ENCODE assay signal across 14 cellular contexts in genomic region chr15:36468746-36469145, GRCh38.
A peak's percentile ranks its signal among the peaks of the same experiment; 100 is the strongest.
DNase-seq lines count a peak whose midpoint lies in the region; ATAC-seq, FAIRE-seq and TF ChIP-seq lines count a peak whose summit lies in the region.
"Had no signal": no experiment of that assay in that cellular context is flagged by ENCODE, and none has a peak within 500 bp of the region (broad histone marks: within the 10 kb centered on the region; RNA-seq: fewer than 3 reads in every experiment).

No MANE protein-coding gene starts in this region.

- POLR2A ChIA-PET in BJ (lab: Charles Lee): no interaction called here
- POLR2A ChIA-PET in A673 (lab: Charles Lee; ENCODE audit: low non-redundant PET): no interaction called here

- TF ChIP-seq CTCF in BJ (IDR thresholded peaks at IDR 0.05; ENCODE audit: insufficient read depth, low read depth, low read length): no peak
- TF ChIP-seq CTCF in bronchial epithelial cell (IDR thresholded peaks at IDR 0.05; ENCODE audit: insufficient read depth, low read length, severe bottlenecking): no peak
- no peak for TF ChIP-seq CTCF in lower lobe of right lung (IDR thresholded peaks at IDR 0.05)
- no peak for TF ChIP-seq CTCF in A673 (conservative IDR thresholded peaks at IDR 0.05; ENCODE audit: low read depth, low read length)
- TF ChIP-seq CTCF in psoas muscle (IDR thresholded peaks at IDR 0.05): no peak

- intact Hi-C loops in lower lobe of right lung (cut with DNase I) (no loop called here), A673 (cut with micrococcal nuclease; ENCODE audit: unreplicated experiment) (no loop called here), psoas muscle (cut with DNase I) (no loop called here)

- no peaks in the 10 kb centered on the region for H3K36me3 ChIP-seq in BJ (ENCODE audit: control insufficient read depth, insufficient read depth, low read length)
- H3K36me3 ChIP-seq in bronchial epithelial cell (ENCODE audit: control insufficient read depth, insufficient read depth, low read length): no peaks in the 10 kb centered on the region
- H3K36me3 ChIP-seq in lower lobe of right lung: no peaks in the 10 kb centered on the region
- H3K36me3 ChIP-seq in A673 (ENCODE audit: insufficient read depth, low read length, poor library complexity, severe bottlenecking): no peaks in the 10 kb centered on the region
- no peaks in the 10 kb centered on the region for H3K36me3 ChIP-seq in psoas muscle (ENCODE audit: insufficient read depth in 1 of 2, low read depth in 1 of 2)

- no peak overlapping the region for H3K27ac ChIP-seq in lower lobe of right lung
- H3K27ac ChIP-seq in A673 (ENCODE audit: low read depth, low read length, poor library complexity, severe bottlenecking): no peak overlapping the region
- H3K27ac ChIP-seq in psoas muscle: no peak overlapping the region

- H3K27me3 ChIP-seq in BJ (ENCODE audit: control insufficient read depth, insufficient read depth, low read length) (no peaks in the 10 kb centered on the region), bronchial epithelial cell (ENCODE audit: control insufficient read depth, insufficient read depth, low read length) (no peaks in the 10 kb centered on the region), lower lobe of right lung (ENCODE audit: low read depth) (no peaks in the 10 kb centered on the region), A673 (replicated peaks; ENCODE audit: insufficient read depth, low read depth, low read length, poor library complexity) (no peaks in the 10 kb centered on the region), psoas muscle (ENCODE audit: insufficient read depth in 3 of 3, low read length in 2 of 3) (no peaks in the 10 kb centered on the region)

- ATAC-seq in lower lobe of right lung (peak; percentile 57 to 65), HG03521 (IDR thresholded peaks at IDR 0.05; ENCODE audit: unreplicated experiment) (no peak), GM19467 (IDR thresholded peaks at IDR 0.05; ENCODE audit: unreplicated experiment) (no peak), psoas muscle (no peak)

- CTCF ChIA-PET in BJ (lab: Yijun Ruan, JAX) (interaction anchor here (0.7 kb wide), 1 partner anchor 311 kb away, joined by 3 read pairs; no protein-coding TSS in a partner anchor), A673 (lab: Charles Lee) (no interaction called here)

- WGBS in psoas muscle, 3 donors: 44 to 52% (median 45%) methylated on average over 5 of the region's 5 CpGs

- FAIRE-seq in bronchial epithelial cell (lab: Jason Lieb, UNC): peak; percentile 91

- H3K4me1 ChIP-seq in lower lobe of right lung: no peaks in the 10 kb centered on the region
- no peaks in the 10 kb centered on the region for H3K4me1 ChIP-seq in A673 (ENCODE audit: insufficient read depth, low read length, poor library complexity, severe bottlenecking)
- no peaks in the 10 kb centered on the region for H3K4me1 ChIP-seq in psoas muscle

- peak; percentile 81 for DNase-seq in BJ (ENCODE audit: low read depth)
- peak; percentile 11 for DNase-seq in MV-4-11 (lab: John Stamatoyannopoulos, UW)
- peak; percentile 93 for DNase-seq in bronchial epithelial cell (ENCODE audit: low read depth)
- DNase-seq in lower lobe of right lung: peak; percentile 50
- DNase-seq in A673 (ENCODE audit: low spot score): no peak
- no peak for DNase-seq in psoas muscle
- DNase-seq: activated CD4-positive, alpha-beta T cell treated with anti-CD3 and anti-CD28 coated beads for 1 hour; activated naive CD4-positive, alpha-beta T cell treated with anti-CD3 and anti-CD28 coated beads, Interleukin-2, amount 10 ng/mL, durations not matched to agents 7 days and 5 days; CD4-positive, alpha-beta T cell; NCI-H1092; SHP77 treated with DMSO at 0.1 percent for 48 hours; substantia nigra had no signal

- no peak overlapping the region for H3K4me3 ChIP-seq in BJ (ENCODE audit: low read depth, low read length)
- no peak overlapping the region for H3K4me3 ChIP-seq in bronchial epithelial cell (ENCODE audit: low read depth, low read length)
- no peak overlapping the region for H3K4me3 ChIP-seq in lower lobe of right lung
- no peak overlapping the region for H3K4me3 ChIP-seq in A673 (ENCODE audit: low read depth, low read length, poor library complexity, severe bottlenecking)
- no peak overlapping the region for H3K4me3 ChIP-seq in psoas muscle

- H3K9me3 ChIP-seq in lower lobe of right lung (no peaks in the 10 kb centered on the region), A673 (ENCODE audit: low read depth, low read length, poor library complexity, severe bottlenecking) (no peaks in the 10 kb centered on the region), psoas muscle (no peaks in the 10 kb centered on the region)

- no TSS peak for BruUV-seq in A673 (replicated peaks; lab: Mats Ljungman, UMichigan)

Comparison
In these comparisons a context has a peak if more than half of its experiments do, and no peak if none do; other contexts are left out.
1. DNase-seq: peak in BJ (single experiment), MV-4-11 (single experiment), bronchial epithelial cell (single experiment) and lower lobe of right lung (single experiment); none in A673 (single experiment) and psoas muscle (0 of 2).
2. ATAC-seq: peak in lower lobe of right lung (2 of 2); none in HG03521 (single experiment), GM19467 (single experiment) and psoas muscle (0 of 4).